Comparison of ENCODE assay signal across 27 cellular contexts in the genomic region with DNA sequence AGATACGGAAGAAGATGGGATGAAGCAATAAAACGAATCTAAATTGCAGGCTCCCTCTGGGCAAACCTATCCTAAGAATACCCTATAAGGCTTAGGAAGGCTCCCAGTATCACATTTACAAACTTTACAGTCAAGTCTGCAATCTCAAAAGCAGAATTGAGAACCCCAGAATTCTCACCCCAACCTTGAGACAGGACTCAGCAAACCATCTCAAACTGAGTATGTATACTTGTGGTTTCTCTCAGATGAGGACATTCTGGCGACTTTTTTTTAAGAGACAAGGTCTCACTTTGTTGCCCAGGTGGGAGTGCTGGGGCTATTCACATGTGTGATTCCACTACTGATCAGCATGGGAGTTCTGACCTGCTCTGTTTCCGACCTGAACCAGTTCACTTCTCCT. TPM values are rescaled to one million over a fixed set of nuclear protein-coding genes. Genes with fewer than 3 reads are reported as not detected.
A peak's percentile ranks its signal among the peaks of the same experiment; 100 is the strongest.
DNase-seq lines count a peak whose midpoint lies in the region; ATAC-seq, FAIRE-seq and TF ChIP-seq lines count a peak whose summit lies in the region.
"Had no signal": no experiment of that assay in that cellular context is flagged by ENCODE, and none has a peak within 500 bp of the region (broad histone marks: within the 10 kb centered on the region; RNA-seq: fewer than 3 reads in every experiment).

No MANE protein-coding gene starts in this region.

- H3K36me3 Mint-ChIP-seq in immature natural killer cell: peaks cover 0 to 7% (median 6%) of the 10 kb centered on the region in 3 donors
- peaks cover 4% of the 10 kb centered on the region for H3K36me3 Mint-ChIP-seq in activated CD4-positive, alpha-beta memory T cell treated with anti-CD3 and anti-CD28 coated beads for 36 hours

- peak overlapping the region in 5 of 6 donors; percentile 60 to 82 (median 76) for H3K27ac Mint-ChIP-seq in immature natural killer cell
- H3K27ac Mint-ChIP-seq in activated CD4-positive, alpha-beta memory T cell treated with anti-CD3 and anti-CD28 coated beads for 36 hours: no peak overlapping the region

- no peaks in the 10 kb centered on the region for H3K9me3 Mint-ChIP-seq in immature natural killer cell
- no peaks in the 10 kb centered on the region for H3K9me3 Mint-ChIP-seq in activated CD4-positive, alpha-beta memory T cell treated with anti-CD3 and anti-CD28 coated beads for 36 hours
- H3K9me3 Mint-ChIP-seq: CD4-positive, CD25-positive, alpha-beta regulatory T cell had no signal

- CTCF ChIA-PET in activated CD4-positive, alpha-beta memory T cell treated with anti-CD3 and anti-CD28 coated beads for 36 hours (lab: Charles Lee): interaction anchor here (1.9 kb wide), 1 partner anchor 46 kb away, joined by 5 read pairs; no protein-coding TSS in a partner anchor

- intact Hi-C loops in uterus (cut with DNase I; ENCODE audit: low total_unique reads): no loop called here
- intact Hi-C loops in activated CD4-positive, alpha-beta memory T cell treated with anti-CD3 and anti-CD28 coated beads for 36 hours (cut with micrococcal nuclease): no loop called here

- H3K9me3 ChIP-seq in uterus: no peaks in the 10 kb centered on the region

- H3K27ac ChIP-seq in uterus: no peak overlapping the region
- H3K27ac ChIP-seq: RWPE1, SK-N-MC had no signal

- ATAC-seq in HG02870 (IDR thresholded peaks at IDR 0.05; ENCODE audit: unreplicated experiment): no peak
- ATAC-seq: T-helper 17 cell had no signal

- POLR2A ChIA-PET in activated CD4-positive, alpha-beta memory T cell treated with anti-CD3 and anti-CD28 coated beads for 36 hours (lab: Charles Lee): interaction anchor here (0.6 kb wide), 1 partner anchor 39 kb away, joined by 4 read pairs; no protein-coding TSS in a partner anchor

- H3K4me3 ChIP-seq in uterus: no peak overlapping the region
- H3K4me3 ChIP-seq: SK-N-MC had no signal

- no peaks in the 10 kb centered on the region for H3K4me1 ChIP-seq in uterus

- no peaks in the 10 kb centered on the region for H3K27me3 Mint-ChIP-seq in immature natural killer cell (ENCODE audit: low read depth in 3 of 3)
- H3K27me3 Mint-ChIP-seq in activated CD4-positive, alpha-beta memory T cell treated with anti-CD3 and anti-CD28 coated beads for 36 hours: no peaks in the 10 kb centered on the region
- H3K27me3 Mint-ChIP-seq: CD4-positive, CD25-positive, alpha-beta regulatory T cell; T-helper 17 cell had no signal

- FAIRE-seq in GM19239 (lab: Jason Lieb, UNC): peak; percentile 51
- FAIRE-seq: G401.6, H54 had no signal

- H3K27me3 ChIP-seq in uterus: no peaks in the 10 kb centered on the region

- H3K36me3 ChIP-seq in uterus: no peaks in the 10 kb centered on the region

- peak; percentile 40 for DNase-seq in GM10266 (ENCODE audit: extremely low spot score)
- peak; percentile 29 for DNase-seq in GM13977 (ENCODE audit: low spot score)
- no peak for DNase-seq in GM19239 (ENCODE audit: insufficient read length, low spot score)
- no peak for DNase-seq in immature natural killer cell
- DNase-seq in DMS53 (lab: John Stamatoyannopoulos, UW): no peak
- no peak for DNase-seq in uterus
- no peak for DNase-seq in activated CD4-positive, alpha-beta memory T cell treated with anti-CD3 and anti-CD28 coated beads for 36 hours
- DNase-seq: CD4-positive, CD25-positive, alpha-beta regulatory T cell; COR-L47; DMS153; KBM-7; MM.1S; NCI-H1048; NCI-H1417 treated with DMSO at 0.1 percent for 48 hours; NCI-H187; NCI-H2107; NCI-H446 treated with DMSO at 0.1 percent for 48 hours; NCI-H69; SHP77 treated with DMSO at 0.1 percent for 48 hours; SW 1271; T-helper 17 cell had no signal

- no peak for TF ChIP-seq POLR2A in uterus (IDR thresholded peaks at IDR 0.05)

- in situ Hi-C loops in GM13977 (cut with MboI; ENCODE audit: low pct_unique_long_range_greater_than_20kb, low sequenced_read_pairs, unreplicated experiment): loop anchor here (10.0 kb wide), 1 partner anchor 116 kb away; no protein-coding TSS in a partner anchor

- peaks cover 28 to 46% of the 10 kb centered on the region in 2 donors for H3K4me1 Mint-ChIP-seq in immature natural killer cell
- H3K4me1 Mint-ChIP-seq in activated CD4-positive, alpha-beta memory T cell treated with anti-CD3 and anti-CD28 coated beads for 36 hours (ENCODE audit: low read depth): no peaks in the 10 kb centered on the region

- TF ChIP-seq CTCF in GM10266 (IDR thresholded peaks at IDR 0.05; ENCODE audit: control insufficient read depth, insufficient read depth, low read depth, missing control alignments) (no peak), GM13977 (IDR thresholded peaks at IDR 0.05; ENCODE audit: extremely low read depth, insufficient read depth, missing control alignments) (no peak), uterus (IDR thresholded peaks at IDR 0.05) (no peak)

- no peak overlapping the region for H3K4me3 Mint-ChIP-seq in immature natural killer cell
- no peak overlapping the region for H3K4me3 Mint-ChIP-seq in activated CD4-positive, alpha-beta memory T cell treated with anti-CD3 and anti-CD28 coated beads for 36 hours
- H3K4me3 Mint-ChIP-seq: CD4-positive, CD25-positive, alpha-beta regulatory T cell; T-helper 17 cell had no signal

RNA-seq across cellular contexts. Expression of a gene that starts 19.3 kb away (rescaled TPM):
- 1 to 10 TPM; 1.9 to 9.3 (median 2.8) TPM for polyA plus RNA-seq in immature natural killer cell
- total RNA-seq in uterus: 1 to 10 TPM in 2 of 4 donors, not detected in 2; 7.4 to 7.7 TPM
- 1 to 10 TPM; 1.0 to 1.4 TPM for total RNA-seq in activated CD4-positive, alpha-beta memory T cell treated with anti-CD3 and anti-CD28 coated beads for 36 hours
- total RNA-seq: HT1080 had no signal
- polyA plus RNA-seq: CD4-positive, CD25-positive, alpha-beta regulatory T cell had no signal

RNA-seq across cellular contexts. Expression of a gene that starts 45.1 kb away (rescaled TPM):
- polyA plus RNA-seq in immature natural killer cell: under 1 TPM in 1 of 3 donors, not detected in 2; 0.07 TPM
- 10 to 100 TPM in 3 of 4 donors, under 1 TPM in 1; 0.77 to 32.1 (median 14.2) TPM for total RNA-seq in uterus
- under 1 TPM; 0.19 to 0.21 TPM for total RNA-seq in activated CD4-positive, alpha-beta memory T cell treated with anti-CD3 and anti-CD28 coated beads for 36 hours

Comparison
In these comparisons a context has a peak if more than half of its experiments do, and no peak if none do; other contexts are left out.
1. DNase-seq: peak in GM10266 (single experiment) and GM13977 (single experiment); none in GM19239 (single experiment), immature natural killer cell (0 of 3), DMS53 (single experiment), uterus (0 of 2) and activated CD4-positive, alpha-beta memory T cell treated with anti-CD3 and anti-CD28 coated beads for 36 hours (single experiment).